ENCODE assay signal across 1 cellular context in genomic region chr14:105480165-105480564, GRCh38.
TF ChIP-seq lines count a peak whose summit lies in the region.

No MANE protein-coding gene starts in this region.

TF ChIP-seq in H1, 55 proteins besides CTCF, POLR2A, EP300 and RAD21:
- TF ChIP-seq MAFK (IDR thresholded peaks at IDR 0.05; ENCODE audit: low read depth, low read length) (no peak), EZH2 (IDR thresholded peaks at IDR 0.05; ENCODE audit: low read depth, low read length, severe bottlenecking) (no peak), CBX8 (IDR thresholded peaks at IDR 0.05; ENCODE audit: borderline replicate concordance, low read depth, low read length) (no peak), ZNF274 (IDR thresholded peaks at IDR 0.05; ENCODE audit: borderline replicate concordance, extremely low read depth, low read length) (no peak), MAX (IDR thresholded peaks at IDR 0.05) (no peak), CBX5 (IDR thresholded peaks at IDR 0.05; ENCODE audit: low read depth, low read length) (no peak), NRF1 (IDR thresholded peaks at IDR 0.05; ENCODE audit: low read depth, low read length) (no peak), SP4 (IDR thresholded peaks at IDR 0.05; ENCODE audit: low read length) (no peak), CHD1 (IDR thresholded peaks at IDR 0.05; ENCODE audit: low read depth, low read length) (no peak), SUZ12 (IDR thresholded peaks at IDR 0.05; ENCODE audit: low read length) (no peak), TEAD4 (IDR thresholded peaks at IDR 0.05; ENCODE audit: low read depth, low read length) (no peak), CHD2 (IDR thresholded peaks at IDR 0.05; ENCODE audit: low read length) (no peak), YY1 (IDR thresholded peaks at IDR 0.05; ENCODE audit: low read depth, low read length) (no peak)
